ENCODE assay signal across 9 cellular contexts in genomic region chr16:4517812-4518211, GRCh38. TPM values are rescaled to one million over a fixed set of nuclear protein-coding genes. Genes with fewer than 3 reads are reported as not detected.
DNase-seq lines count a peak whose midpoint lies in the region; ATAC-seq, FAIRE-seq and TF ChIP-seq lines count a peak whose summit lies in the region.
"Had no signal": no experiment of that assay in that cellular context is flagged by ENCODE, and none has a peak within 500 bp of the region (broad histone marks: within the 10 kb centered on the region; RNA-seq: fewer than 3 reads in every experiment).

No MANE protein-coding gene starts in this region.

- no peaks in the 10 kb centered on the region for H3K9me3 ChIP-seq in prostate gland

- DNase-seq in MV-4-11 (lab: John Stamatoyannopoulos, UW) = peak; percentile 21
- peak in 33 of 58 donors; percentile 13 to 62 (median 35) for DNase-seq in anterior cingulate cortex (lab: John Stamatoyannopoulos, UW)
- DNase-seq in left kidney (ENCODE audit: low read depth, low spot score) = peak; percentile 90
- no peak for DNase-seq in DMS79 (lab: John Stamatoyannopoulos, UW)
- DNase-seq in prostate gland (ENCODE audit: low spot score) = no peak
- DNase-seq in occipital lobe (lab: John Stamatoyannopoulos, UW) = no peak

- TF ChIP-seq POLR2A in prostate gland (IDR thresholded peaks at IDR 0.05) = no peak

- FAIRE-seq in G401.6 (lab: Jason Lieb, UNC) = peak; percentile 34

- H3K4me1 ChIP-seq in prostate gland (replicated peaks) = no peaks in the 10 kb centered on the region

- peak in 2 of 4 experiments; percentile 45 to 50 for TF ChIP-seq CTCF in prostate gland (IDR thresholded peaks at IDR 0.05)

- H3K4me3 ChIP-seq in prostate gland = no peak overlapping the region
- H3K4me3 ChIP-seq: lung had no signal

- H3K36me3 ChIP-seq in prostate gland = no peaks in the 10 kb centered on the region

- intact Hi-C loops in prostate gland (cut with DNase I) = no loop called here

- H3K27ac ChIP-seq in prostate gland = no peak overlapping the region

- 51% methylated on average over 6 of the region's 6 CpGs for WGBS in prostate gland

- no peak for ATAC-seq in GM18502 (IDR thresholded peaks at IDR 0.05; ENCODE audit: poor library complexity, unreplicated experiment)

- no peaks in the 10 kb centered on the region for H3K27me3 ChIP-seq in prostate gland (replicated peaks; ENCODE audit: insufficient read depth)

RNA-seq across cellular contexts. Expression of gene CDIP1, which starts 20.8 kb away (rescaled TPM):
- total RNA-seq in prostate gland (10 to 100 TPM; 21.1 to 30.6 TPM), occipital lobe (11.1 TPM)

RNA-seq across cellular contexts. Expression of gene C16orf96, which starts 38.3 kb away (rescaled TPM):
- total RNA-seq in prostate gland = 1 to 10 TPM in 1 of 2 donors, under 1 TPM in 1; 0.27 to 3.8 TPM
- not detected for total RNA-seq in occipital lobe

RNA-seq across cellular contexts. Expression of gene HMOX2, which starts 41.6 kb away (rescaled TPM):
- total RNA-seq in prostate gland (10 to 100 TPM; 39.9 to 70.8 TPM), occipital lobe (27.0 TPM)

RNA-seq across cellular contexts. Expression of gene NMRAL1, which starts 43.4 kb away (rescaled TPM):
- total RNA-seq in prostate gland = 10 to 100 TPM; 40.8 to 90.9 TPM
- total RNA-seq in occipital lobe = 51.2 TPM

Comparison
In these comparisons a context has a peak if more than half of its experiments do, and no peak if none do; other contexts are left out.
1. DNase-seq: peak in MV-4-11 (single experiment), anterior cingulate cortex (33 of 58) and left kidney (single experiment); none in DMS79 (single experiment), prostate gland (single experiment) and occipital lobe (single experiment).